In genomic region chr4:2863649-2864048, GRCh38 we compare ENCODE assay signal across 19 cellular contexts. TPM values are rescaled to one million over a fixed set of nuclear protein-coding genes. Genes with fewer than 3 reads are reported as not detected.
DNase-seq lines count a peak whose midpoint lies in the region; ATAC-seq, FAIRE-seq and TF ChIP-seq lines count a peak whose summit lies in the region.
"Had no signal": no experiment of that assay in that cellular context is flagged by ENCODE, and none has a peak within 500 bp of the region (broad histone marks: within the 10 kb centered on the region; RNA-seq: fewer than 3 reads in every experiment).

No MANE protein-coding gene starts in this region.

- no peaks in the 10 kb centered on the region for H3K27me3 Mint-ChIP-seq in activated CD4-positive, alpha-beta T cell treated with anti-CD3 and anti-CD28 coated beads, Interleukin-2, amount 10 ng/mL, durations not matched to agents 24 days and 14 days
- H3K27me3 Mint-ChIP-seq in dendritic cell treated with granulocyte-macrophage colony-stimulating factor and Interleukin-4, amounts not matched to agents 40 ng/mL and 50 ng/mL, for 4 days = no peaks in the 10 kb centered on the region
- H3K27me3 Mint-ChIP-seq: CD8-positive, alpha-beta memory T cell had no signal

- H3K36me3 ChIP-seq in BLaER1 treated with 17β-estradiol and CSF1 and Interleukin-3, amounts not matched to agents 10 nM and 100 nM = peaks cover 0 to 8% (median 0%) of the 10 kb centered on the region in 11 experiments; a peak in 2 of 22 replicates
- H3K36me3 ChIP-seq in psoas muscle (ENCODE audit: insufficient read depth in 1 of 2, low read depth in 1 of 2) = no peaks in the 10 kb centered on the region

- TF ChIP-seq CTCF in psoas muscle (IDR thresholded peaks at IDR 0.05) = no peak

- peak overlapping the region; percentile 44 for H3K27ac Mint-ChIP-seq in activated CD4-positive, alpha-beta T cell treated with anti-CD3 and anti-CD28 coated beads, Interleukin-2, amount 10 ng/mL, durations not matched to agents 24 days and 14 days
- peak overlapping the region; percentile 41 for H3K27ac Mint-ChIP-seq in dendritic cell treated with granulocyte-macrophage colony-stimulating factor and Interleukin-4, amounts not matched to agents 40 ng/mL and 50 ng/mL, for 4 days

- peaks cover 11% of the 10 kb centered on the region for H3K36me3 Mint-ChIP-seq in activated CD4-positive, alpha-beta T cell treated with anti-CD3 and anti-CD28 coated beads, Interleukin-2, amount 10 ng/mL, durations not matched to agents 24 days and 14 days (ENCODE audit: low read depth)
- peaks cover 22% of the 10 kb centered on the region for H3K36me3 Mint-ChIP-seq in dendritic cell treated with granulocyte-macrophage colony-stimulating factor and Interleukin-4, amounts not matched to agents 40 ng/mL and 50 ng/mL, for 4 days (ENCODE audit: low read depth)

- ATAC-seq in psoas muscle = no peak
- no peak for ATAC-seq in GM21723 (IDR thresholded peaks at IDR 0.05; ENCODE audit: unreplicated experiment)

- H3K27ac ChIP-seq in BLaER1 treated with 17β-estradiol and CSF1 and Interleukin-3, amounts not matched to agents 10 nM and 100 nM = no peak overlapping the region
- H3K27ac ChIP-seq in psoas muscle = peak overlapping the region; percentile 81
- H3K27ac ChIP-seq: 22Rv1, HL-60 had no signal

- H4K20me1 ChIP-seq in BLaER1 treated with 17β-estradiol and CSF1 and Interleukin-3, amounts not matched to agents 10 nM and 100 nM = peaks cover 53 to 100% (median 82%) of the 10 kb centered on the region in 11 experiments

- intact Hi-C loops in activated CD4-positive, alpha-beta T cell treated with anti-CD3 and anti-CD28 coated beads, Interleukin-2, amount 10 ng/mL, durations not matched to agents 24 days and 14 days (cut with micrococcal nuclease) = no loop called here
- intact Hi-C loops in dendritic cell treated with granulocyte-macrophage colony-stimulating factor and Interleukin-4, amounts not matched to agents 40 ng/mL and 50 ng/mL, for 4 days (cut with micrococcal nuclease) = no loop called here
- intact Hi-C loops in psoas muscle (cut with DNase I) = no loop called here

- H3K4me3 Mint-ChIP-seq in activated CD4-positive, alpha-beta T cell treated with anti-CD3 and anti-CD28 coated beads, Interleukin-2, amount 10 ng/mL, durations not matched to agents 24 days and 14 days = no peak overlapping the region
- H3K4me3 Mint-ChIP-seq in dendritic cell treated with granulocyte-macrophage colony-stimulating factor and Interleukin-4, amounts not matched to agents 40 ng/mL and 50 ng/mL, for 4 days = no peak overlapping the region
- H3K4me3 Mint-ChIP-seq: CD8-positive, alpha-beta memory T cell had no signal

- FAIRE-seq in GM19239 (lab: Jason Lieb, UNC) = no peak
- FAIRE-seq: HTR-8/SVneo had no signal

- H3K4me1 ChIP-seq in BLaER1 treated with 17β-estradiol and CSF1 and Interleukin-3, amounts not matched to agents 10 nM and 100 nM = peaks cover 88 to 100% (median 97%) of the 10 kb centered on the region in 10 experiments
- peaks cover 99% of the 10 kb centered on the region for H3K4me1 ChIP-seq in psoas muscle

- no peak for DNase-seq in activated CD4-positive, alpha-beta T cell treated with anti-CD3 and anti-CD28 coated beads, Interleukin-2, amount 10 ng/mL, durations not matched to agents 24 days and 14 days
- DNase-seq in activated CD4-positive, alpha-beta T cell treated with anti-CD3 and anti-CD28 coated beads for 4 hours = no peak
- DNase-seq in psoas muscle (no peak), GM19239 (ENCODE audit: insufficient read length, low spot score) (no peak), NCI-H2227 treated with DMSO at 0.1 percent for 48 hours (lab: John Stamatoyannopoulos, UW) (no peak)
- DNase-seq: CD8-positive, alpha-beta memory T cell; DMS79 treated with DMSO at 0.1 percent for 48 hours; GM23248; HCEC 1CT; NCI-H2029; NCI-H2171; NCI-H748 treated with DMSO at 0.1 percent for 48 hours; RPMI8226 had no signal

- no peaks in the 10 kb centered on the region for H3K9me3 Mint-ChIP-seq in activated CD4-positive, alpha-beta T cell treated with anti-CD3 and anti-CD28 coated beads, Interleukin-2, amount 10 ng/mL, durations not matched to agents 24 days and 14 days
- H3K9me3 Mint-ChIP-seq in dendritic cell treated with granulocyte-macrophage colony-stimulating factor and Interleukin-4, amounts not matched to agents 40 ng/mL and 50 ng/mL, for 4 days = no peaks in the 10 kb centered on the region
- H3K9me3 Mint-ChIP-seq: CD8-positive, alpha-beta memory T cell had no signal

- H3K27me3 ChIP-seq in BLaER1 treated with 17β-estradiol and CSF1 and Interleukin-3, amounts not matched to agents 10 nM and 100 nM = no peaks in the 10 kb centered on the region
- no peaks in the 10 kb centered on the region for H3K27me3 ChIP-seq in psoas muscle (ENCODE audit: insufficient read depth in 3 of 3, low read length in 2 of 3)

- H3K4me3 ChIP-seq in BLaER1 treated with 17β-estradiol and CSF1 and Interleukin-3, amounts not matched to agents 10 nM and 100 nM = no peak overlapping the region
- no peak overlapping the region for H3K4me3 ChIP-seq in psoas muscle
- H3K4me3 ChIP-seq: GM23248 had no signal

- H3K9ac ChIP-seq in BLaER1 treated with 17β-estradiol and CSF1 and Interleukin-3, amounts not matched to agents 10 nM and 100 nM = no peak overlapping the region
- H3K9ac ChIP-seq: GM23248 had no signal

- H3K9me3 ChIP-seq in BLaER1 treated with 17β-estradiol and CSF1 and Interleukin-3, amounts not matched to agents 10 nM and 100 nM (replicated peaks in 1 of 11) = no peaks in the 10 kb centered on the region
- no peaks in the 10 kb centered on the region for H3K9me3 ChIP-seq in psoas muscle

- peak overlapping the region in 10 of 11 experiments; percentile 33 to 93 (median 55); a peak in 11 of 22 replicates for H3K4me2 ChIP-seq in BLaER1 treated with 17β-estradiol and CSF1 and Interleukin-3, amounts not matched to agents 10 nM and 100 nM

- H3K4me1 Mint-ChIP-seq in activated CD4-positive, alpha-beta T cell treated with anti-CD3 and anti-CD28 coated beads, Interleukin-2, amount 10 ng/mL, durations not matched to agents 24 days and 14 days = peaks cover 42% of the 10 kb centered on the region
- peaks cover 83% of the 10 kb centered on the region for H3K4me1 Mint-ChIP-seq in dendritic cell treated with granulocyte-macrophage colony-stimulating factor and Interleukin-4, amounts not matched to agents 40 ng/mL and 50 ng/mL, for 4 days (ENCODE audit: low read depth)

RNA-seq across cellular contexts. Expression of gene ADD1, which starts 20.0 kb away (rescaled TPM):
- 187 and 198 TPM in 2 replicates for total RNA-seq in activated CD4-positive, alpha-beta T cell treated with anti-CD3 and anti-CD28 coated beads, Interleukin-2, amount 10 ng/mL, durations not matched to agents 24 days and 14 days
- total RNA-seq in psoas muscle = 100 to 1,000 TPM; 163 to 214 (median 187) TPM
- 100 to 1,000 TPM; 124 to 224 (median 126) TPM for polyA plus RNA-seq in psoas muscle
